Comparison of ENCODE assay signal across 8 cellular contexts in the genomic region with DNA sequence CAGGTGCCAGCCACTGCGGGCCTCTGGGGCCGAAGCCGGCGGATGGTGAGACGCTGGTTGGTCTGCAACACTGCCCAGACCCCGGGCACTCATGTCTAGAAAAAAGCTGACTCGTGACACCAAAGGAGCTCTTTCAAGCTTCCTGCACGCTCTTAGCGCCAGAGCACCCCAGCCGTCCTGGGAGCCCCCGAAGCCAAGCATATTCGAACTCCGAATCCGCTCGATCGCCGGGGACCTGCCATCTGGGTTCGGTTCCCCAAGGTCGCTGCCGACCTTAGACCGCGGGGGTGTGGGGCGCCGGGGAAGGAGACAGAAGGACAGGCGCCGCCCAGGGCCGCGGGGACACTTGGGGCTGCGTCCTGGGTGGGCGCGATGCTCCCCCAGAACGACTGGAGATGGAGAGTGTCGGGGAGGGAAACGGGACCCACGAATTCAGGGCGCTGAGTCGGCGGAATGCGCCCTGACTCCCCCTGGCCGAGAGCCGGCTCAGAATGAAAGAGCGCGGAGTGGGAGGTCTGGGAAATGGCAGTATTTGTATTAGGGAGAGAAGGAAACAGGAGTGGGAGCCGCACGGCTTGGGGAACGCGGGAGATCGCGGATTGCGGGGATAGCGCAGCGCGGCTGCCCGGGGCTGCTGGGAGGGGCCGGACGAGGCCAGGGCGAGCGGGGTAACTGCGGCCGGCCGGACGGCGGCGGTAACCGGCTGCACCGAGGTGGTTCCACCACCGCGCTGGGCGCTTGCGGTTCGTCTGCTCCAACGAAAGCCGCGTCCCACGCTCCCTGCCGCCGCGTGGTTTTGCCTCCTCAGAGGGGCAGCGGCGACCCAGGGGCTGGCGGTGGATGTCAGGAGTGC. TPM values are rescaled to one million over a fixed set of nuclear protein-coding genes. Genes with fewer than 3 reads are reported as not detected.
DNase-seq lines count a peak whose midpoint lies in the region; ATAC-seq and TF ChIP-seq lines count a peak whose summit lies in the region.

No MANE protein-coding gene starts in this region.

- 2 to 3% (median 2%) methylated on average over 25 to 81 of the region's 81 CpGs for WGBS in adrenal gland, 4 donors

- TF ChIP-seq CTCF in adrenal gland (IDR thresholded peaks at IDR 0.05), result peak in 3 of 6 experiments; percentile 11 to 37 (median 31)

- H3K4me1 ChIP-seq in adrenal gland (replicated peaks in 1 of 2) (peaks cover 9 to 25% of the 10 kb centered on the region in 2 donors), rectal smooth muscle tissue (ENCODE audit: control insufficient read depth, insufficient read depth, low read length) (peaks cover 26% of the 10 kb centered on the region)

- H3K27me3 ChIP-seq in adrenal gland, result no peaks in the 10 kb centered on the region
- peaks cover 2% of the 10 kb centered on the region for H3K27me3 ChIP-seq in rectal smooth muscle tissue (ENCODE audit: control insufficient read depth, insufficient read depth, low read length)

- no peak for DNase-seq in T-helper 1 cell
- peak; percentile 26 to 58 (median 47) for DNase-seq in adrenal gland
- DNase-seq in left ventricle myocardium superior, result peak; percentile 72
- DNase-seq in Kasumi-1 (lab: John Stamatoyannopoulos, UW), result no peak
- DNase-seq in NCI-H2081 treated with DMSO at 0.1 percent for 48 hours (lab: John Stamatoyannopoulos, UW), result no peak

- ATAC-seq in HG03280 (IDR thresholded peaks at IDR 0.05; ENCODE audit: unreplicated experiment) (peak; percentile 78), left ventricle myocardium superior (peak; percentile 61)

- H3K27ac ChIP-seq in adrenal gland (peak overlapping the region in 2 of 5 donors; percentile 39 to 56), rectal smooth muscle tissue (ENCODE audit: low read depth, low read length) (no peak overlapping the region)

- no peaks in the 10 kb centered on the region for H3K9me3 Mint-ChIP-seq in T-helper 1 cell treated with Interleukin-12 subunit alpha and Interleukin-12 subunit beta and Interleukin-4 antibody, amounts not matched to agents 30 μg/mL and 1 μg/mL, for 36 hours

- no peak overlapping the region for H3K9ac ChIP-seq in rectal smooth muscle tissue (ENCODE audit: low read length)

- H3K4me3 ChIP-seq in adrenal gland (peak overlapping the region in 3 of 4 donors; percentile 49 to 82 (median 58)), rectal smooth muscle tissue (ENCODE audit: low read length) (peak overlapping the region; percentile 88)

- H3K9me3 ChIP-seq in adrenal gland (replicated peaks in 1 of 3), result no peaks in the 10 kb centered on the region

- H3K36me3 ChIP-seq in adrenal gland (replicated peaks in 1 of 2), result no peaks in the 10 kb centered on the region
- H3K36me3 ChIP-seq in rectal smooth muscle tissue (ENCODE audit: control insufficient read depth, insufficient read depth, low read length), result no peaks in the 10 kb centered on the region

- H3K4me3 Mint-ChIP-seq in T-helper 1 cell treated with Interleukin-12 subunit alpha and Interleukin-12 subunit beta and Interleukin-4 antibody, amounts not matched to agents 30 μg/mL and 1 μg/mL, for 36 hours, result peak overlapping the region; percentile 81

- no peak overlapping the region for H3K27ac Mint-ChIP-seq in T-helper 1 cell treated with Interleukin-12 subunit alpha and Interleukin-12 subunit beta and Interleukin-4 antibody, amounts not matched to agents 30 μg/mL and 1 μg/mL, for 36 hours

- H3K27me3 Mint-ChIP-seq in T-helper 1 cell treated with Interleukin-12 subunit alpha and Interleukin-12 subunit beta and Interleukin-4 antibody, amounts not matched to agents 30 μg/mL and 1 μg/mL, for 36 hours (ENCODE audit: low read depth), result peaks cover 56% of the 10 kb centered on the region

- peaks cover 4% of the 10 kb centered on the region for H3K4me1 Mint-ChIP-seq in T-helper 1 cell treated with Interleukin-12 subunit alpha and Interleukin-12 subunit beta and Interleukin-4 antibody, amounts not matched to agents 30 μg/mL and 1 μg/mL, for 36 hours (ENCODE audit: low read depth)

- H3K36me3 Mint-ChIP-seq in T-helper 1 cell treated with Interleukin-12 subunit alpha and Interleukin-12 subunit beta and Interleukin-4 antibody, amounts not matched to agents 30 μg/mL and 1 μg/mL, for 36 hours (ENCODE audit: low read depth), result no peaks in the 10 kb centered on the region

- intact Hi-C loops in adrenal gland (cut with DNase I) (no loop called here), left ventricle myocardium superior (cut with micrococcal nuclease) (no loop called here)

- TF ChIP-seq POLR2A in adrenal gland (IDR thresholded peaks at IDR 0.05), result no peak

RNA-seq across cellular contexts. Expression of gene MARCHF6, which starts 20.1 kb away (rescaled TPM):
- 100 to 1,000 TPM in 5 of 8 donors, 10 to 100 TPM in 3; 51.6 to 170 (median 132) TPM for total RNA-seq in adrenal gland
- polyA plus RNA-seq in adrenal gland, result 100 to 1,000 TPM in 1 of 3 donors, 10 to 100 TPM in 2; 74.0 to 140 (median 98.5) TPM
- total RNA-seq in left ventricle myocardium superior, result 165 TPM

RNA-seq across cellular contexts. Expression of gene CMBL, which starts 25.7 kb away (rescaled TPM):
- total RNA-seq in adrenal gland (10 to 100 TPM; 17.8 to 87.7 (median 28.7) TPM), left ventricle myocardium superior (48.6 TPM)
- polyA plus RNA-seq in adrenal gland, result 10 to 100 TPM; 28.7 to 56.6 (median 29.4) TPM

Comparison
In these comparisons a context has a peak if more than half of its experiments do, and no peak if none do; other contexts are left out.
1. DNase-seq: peak in adrenal gland (7 of 7) and left ventricle myocardium superior (single experiment); none in T-helper 1 cell (0 of 5), Kasumi-1 (0 of 2) and NCI-H2081 treated with DMSO at 0.1 percent for 48 hours (single experiment).